In the genomic region with DNA sequence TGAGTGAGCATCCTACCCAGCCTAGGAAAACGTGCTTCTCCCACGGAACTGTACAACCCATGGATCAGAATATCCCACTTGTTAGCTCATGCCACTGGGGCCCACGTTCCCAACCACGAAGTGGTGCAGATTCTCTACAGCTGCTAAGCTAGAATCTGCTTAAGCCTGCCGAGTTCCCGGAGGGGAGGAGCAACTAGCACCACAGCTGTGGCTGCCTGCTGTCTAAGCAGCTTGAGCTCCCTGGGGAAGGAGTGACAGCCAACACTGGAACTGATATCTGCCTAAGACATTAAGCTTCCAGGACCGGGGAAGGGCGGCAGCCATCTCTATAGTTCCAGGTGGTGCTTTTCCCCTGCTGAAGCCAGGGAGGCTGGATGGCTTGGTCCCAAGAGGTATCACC, we compare ENCODE assay signal across 21 cellular contexts.
A peak's percentile ranks its signal among the peaks of the same experiment; 100 is the strongest.
DNase-seq lines count a peak whose midpoint lies in the region; ATAC-seq and TF ChIP-seq lines count a peak whose summit lies in the region.
"Had no signal": no experiment of that assay in that cellular context is flagged by ENCODE, and none has a peak within 500 bp of the region (broad histone marks: within the 10 kb centered on the region; RNA-seq: fewer than 3 reads in every experiment).

No MANE protein-coding gene starts in this region.

- H3K4me2 ChIP-seq in IMR-90 (ENCODE audit: low read depth, low read length), result no peak overlapping the region
- H3K4me2 ChIP-seq: A549; BLaER1 treated with 17β-estradiol and CSF1 and Interleukin-3, amounts not matched to agents 10 nM and 100 nM had no signal

- no peak overlapping the region for H2BK120ac ChIP-seq in IMR-90 (ENCODE audit: low read depth, low read length)

- H3K27me3 Mint-ChIP-seq in glutamatergic neuron (ENCODE audit: unreplicated experiment), result peaks cover 2% of the 10 kb centered on the region
- H3K27me3 Mint-ChIP-seq: T-cell had no signal

- TF ChIP-seq RAD21 in IMR-90 (IDR thresholded peaks at IDR 0.05; ENCODE audit: low read length), result no peak

- peaks cover 5% of the 10 kb centered on the region for H3K36me3 Mint-ChIP-seq in glutamatergic neuron (ENCODE audit: unreplicated experiment)
- H3K36me3 Mint-ChIP-seq: CD8-positive, alpha-beta T cell; T-cell had no signal

- DNase-seq in A673 (ENCODE audit: low spot score) (peak; percentile 83), IMR-90 (no peak), NCI-H82 (lab: John Stamatoyannopoulos, UW) (peak; percentile 96), glutamatergic neuron (peak; percentile 75), NCI-H2107 (lab: John Stamatoyannopoulos, UW) (no peak), NCI-H1436 treated with DMSO at 0.1 percent for 48 hours (lab: John Stamatoyannopoulos, UW) (no peak), OCI-M1 (lab: John Stamatoyannopoulos, UW) (no peak)
- DNase-seq: Calu3; CD8-positive, alpha-beta T cell; DMS79; H7; Kasumi-1; MM.1S; NCI-H1092 treated with DMSO at 0.1 percent for 48 hours; NCI-H2081; NCI-H345; NCI-H526 treated with DMSO at 0.1 percent for 48 hours; T-cell had no signal

- no peak overlapping the region for H3K23ac ChIP-seq in IMR-90 (ENCODE audit: low read depth, low read length)

- no peak overlapping the region for H2BK20ac ChIP-seq in IMR-90 (ENCODE audit: low read depth, low read length)

- no peak for ATAC-seq in IMR-90 (ENCODE audit: low read depth)
- ATAC-seq: A549; CD8-positive, alpha-beta T cell; Panc1; T-cell had no signal

- peak overlapping the region; percentile 83 for H3K27ac Mint-ChIP-seq in glutamatergic neuron (ENCODE audit: unreplicated experiment)
- H3K27ac Mint-ChIP-seq: CD8-positive, alpha-beta T cell; T-cell had no signal

- H2BK5ac ChIP-seq in IMR-90 (ENCODE audit: low read depth, low read length, poor library complexity, severe bottlenecking), result no peak overlapping the region

- no peak overlapping the region for H4K8ac ChIP-seq in IMR-90 (ENCODE audit: low read depth in 2 of 2, low read length in 2 of 2)

- BruUV-seq in A673 (replicated peaks; lab: Mats Ljungman, UMichigan) (no TSS peak), IMR-90 (replicated peaks; lab: Mats Ljungman, UMichigan) (no TSS peak)

- H3K56ac ChIP-seq in IMR-90 (ENCODE audit: extremely low read depth, insufficient read depth, low read length), result no peak overlapping the region

- H2AK5ac ChIP-seq in IMR-90 (ENCODE audit: low read depth, low read length), result no peak overlapping the region

- CTCF ChIA-PET in A673 (lab: Charles Lee) (no interaction called here), IMR-90 (lab: Yijun Ruan, JAX) (no interaction called here)

- 57% methylated on average over 6 of the region's 8 CpGs; no CpG with 5 or more reads in 1 of the 2 experiments for WGBS in IMR-90 (ENCODE audit: extremely low coverage in 2 of 2, insufficient read length in 1 of 2), 2 experiments

- H3K36me3 ChIP-seq in A673 (ENCODE audit: insufficient read depth, low read length, poor library complexity, severe bottlenecking), result no peaks in the 10 kb centered on the region
- H3K36me3 ChIP-seq in IMR-90 (ENCODE audit: control insufficient read depth, insufficient read depth, low read length), result no peaks in the 10 kb centered on the region
- H3K36me3 ChIP-seq: BLaER1 treated with 17β-estradiol and CSF1 and Interleukin-3, amounts not matched to agents 10 nM and 100 nM had no signal

- no peak overlapping the region for H3K9ac ChIP-seq in IMR-90 (ENCODE audit: low read depth, low read length)
- H3K9ac ChIP-seq: BLaER1 treated with 17β-estradiol and CSF1 and Interleukin-3, amounts not matched to agents 10 nM and 100 nM had no signal

- no peak overlapping the region for H3K14ac ChIP-seq in IMR-90 (replicated peaks; ENCODE audit: low read depth, low read length)

- dilution Hi-C loops in IMR-90 (cut with HindIII; ENCODE audit: low sequenced_read_pairs, unreplicated experiment), result no loop called here

- no peak for TF ChIP-seq POLR2A in IMR-90 (IDR thresholded peaks at IDR 0.05; ENCODE audit: low read depth, low read length)

- no peak overlapping the region for H2AFZ ChIP-seq in IMR-90 (replicated peaks; ENCODE audit: low read length, poor library complexity)

- no peaks in the 10 kb centered on the region for H3K79me1 ChIP-seq in IMR-90 (ENCODE audit: low read depth in 1 of 2, low read length in 2 of 2)

- no peak overlapping the region for H3K18ac ChIP-seq in IMR-90 (ENCODE audit: low read depth, low read length)

- H3K4me1 ChIP-seq in A673 (ENCODE audit: insufficient read depth, low read length, poor library complexity, severe bottlenecking) (peaks cover 6% of the 10 kb centered on the region), IMR-90 (ENCODE audit: control insufficient read depth, insufficient read depth, low read length) (no peaks in the 10 kb centered on the region)
- H3K4me1 ChIP-seq: A549; BLaER1 treated with 17β-estradiol and CSF1 and Interleukin-3, amounts not matched to agents 10 nM and 100 nM had no signal

- TF ChIP-seq CTCF in A673 (conservative IDR thresholded peaks at IDR 0.05; ENCODE audit: low read depth, low read length) (no peak), IMR-90 (conservative IDR thresholded peaks at IDR 0.05; ENCODE audit: low read depth, low read length) (no peak), glutamatergic neuron (IDR thresholded peaks at IDR 0.05; ENCODE audit: partially characterized antibody, unreplicated experiment) (no peak)

- H3K4me3 Mint-ChIP-seq in glutamatergic neuron (ENCODE audit: unreplicated experiment), result no peak overlapping the region
- H3K4me3 Mint-ChIP-seq: CD8-positive, alpha-beta T cell; T-cell had no signal

- H3K27me3 ChIP-seq in A673 (replicated peaks; ENCODE audit: insufficient read depth, low read depth, low read length, poor library complexity) (no peaks in the 10 kb centered on the region), IMR-90 (ENCODE audit: control insufficient read depth, insufficient read depth, low read length) (no peaks in the 10 kb centered on the region)
- H3K27me3 ChIP-seq: BLaER1 treated with 17β-estradiol and CSF1 and Interleukin-3, amounts not matched to agents 10 nM and 100 nM had no signal

- no peak overlapping the region for H3K4me3 ChIP-seq in A673 (ENCODE audit: low read depth, low read length, poor library complexity, severe bottlenecking)
- H3K4me3 ChIP-seq in IMR-90 (ENCODE audit: insufficient read depth, low read depth, low read length), result no peak overlapping the region
- H3K4me3 ChIP-seq: A549; BLaER1 treated with 17β-estradiol and CSF1 and Interleukin-3, amounts not matched to agents 10 nM and 100 nM had no signal

- H3K4ac ChIP-seq in IMR-90 (ENCODE audit: low read depth, low read length), result no peak overlapping the region

- intact Hi-C loops in A673 (cut with micrococcal nuclease; ENCODE audit: unreplicated experiment), result no loop called here
- intact Hi-C loops in IMR-90 (cut with micrococcal nuclease), result no loop called here

- no peak overlapping the region for H4K5ac ChIP-seq in IMR-90 (ENCODE audit: low read depth, low read length)

- peaks cover 5% of the 10 kb centered on the region for H3K4me1 Mint-ChIP-seq in glutamatergic neuron (ENCODE audit: low read depth, unreplicated experiment)
- H3K4me1 Mint-ChIP-seq: T-cell had no signal

- in situ Hi-C loops in IMR-90 (cut with MboI; ENCODE audit: low sequenced_read_pairs), result no loop called here

- no peak overlapping the region for H2BK15ac ChIP-seq in IMR-90 (ENCODE audit: low read depth, low read length)

- no peaks in the 10 kb centered on the region for H4K20me1 ChIP-seq in IMR-90 (ENCODE audit: insufficient read depth, low read length)
- H4K20me1 ChIP-seq: BLaER1 treated with 17β-estradiol and CSF1 and Interleukin-3, amounts not matched to agents 10 nM and 100 nM had no signal

- no peaks in the 10 kb centered on the region for H3K9me3 ChIP-seq in A673 (ENCODE audit: low read depth, low read length, poor library complexity, severe bottlenecking)
- no peaks in the 10 kb centered on the region for H3K9me3 ChIP-seq in IMR-90 (ENCODE audit: control insufficient read depth, insufficient read depth, low read length)
- H3K9me3 ChIP-seq: A549 had no signal

- H3K9me1 ChIP-seq in IMR-90 (ENCODE audit: insufficient read depth, low read length), result no peaks in the 10 kb centered on the region

- peaks cover 9% of the 10 kb centered on the region for H3K9me3 Mint-ChIP-seq in glutamatergic neuron (ENCODE audit: unreplicated experiment)

- H4K91ac ChIP-seq in IMR-90 (ENCODE audit: insufficient read depth, low read depth, low read length), result no peak overlapping the region

- H2AK9ac ChIP-seq in IMR-90 (replicated peaks; ENCODE audit: low read depth, low read length, poor library complexity), result peak overlapping the region; percentile 42

- POLR2A ChIA-PET in A673 (lab: Charles Lee; ENCODE audit: low non-redundant PET) (interaction anchor here (0.5 kb wide), 1 partner anchor 22 kb away, joined by 4 read pairs; no protein-coding TSS in a partner anchor), IMR-90 (lab: Charles Lee; ENCODE audit: unreplicated experiment) (no interaction called here)

- H3K27ac ChIP-seq in A673 (ENCODE audit: low read depth, low read length, poor library complexity, severe bottlenecking) (no peak overlapping the region), IMR-90 (ENCODE audit: insufficient read depth, low read length) (no peak overlapping the region)
- H3K27ac ChIP-seq: A549; BLaER1 treated with 17β-estradiol and CSF1 and Interleukin-3, amounts not matched to agents 10 nM and 100 nM had no signal

TF ChIP-seq in IMR-90, 13 proteins besides CTCF, POLR2A, EP300 and RAD21 (continues in another document):
- TF ChIP-seq CEBPB (IDR thresholded peaks at IDR 0.05; ENCODE audit: low read depth, low read length) (no peak), RCOR1 (IDR thresholded peaks at IDR 0.05; ENCODE audit: insufficient replicate concordance, low read length) (no peak), CHD1 (IDR thresholded peaks at IDR 0.05; ENCODE audit: low read depth, low read length) (no peak), NFE2L2 (IDR thresholded peaks at IDR 0.05; ENCODE audit: low read depth, low read length) (no peak), BHLHE40 (IDR thresholded peaks at IDR 0.05; ENCODE audit: low read depth, low read length) (no peak), MAFK (IDR thresholded peaks at IDR 0.05; ENCODE audit: low read depth, low read length) (no peak)
- TF ChIP-seq, protein P1, sequence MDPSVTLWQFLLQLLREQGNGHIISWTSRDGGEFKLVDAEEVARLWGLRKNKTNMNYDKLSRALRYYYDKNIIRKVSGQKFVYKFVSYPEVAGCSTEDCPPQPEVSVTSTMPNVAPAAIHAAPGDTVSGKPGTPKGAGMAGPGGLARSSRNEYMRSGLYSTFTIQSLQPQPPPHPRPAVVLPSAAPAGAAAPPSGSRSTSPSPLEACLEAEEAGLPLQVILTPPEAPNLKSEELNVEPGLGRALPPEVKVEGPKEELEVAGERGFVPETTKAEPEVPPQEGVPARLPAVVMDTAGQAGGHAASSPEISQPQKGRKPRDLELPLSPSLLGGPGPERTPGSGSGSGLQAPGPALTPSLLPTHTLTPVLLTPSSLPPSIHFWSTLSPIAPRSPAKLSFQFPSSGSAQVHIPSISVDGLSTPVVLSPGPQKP (IDR thresholded peaks at IDR 0.05; ENCODE audit: borderline replicate concordance, low read depth, low read length), result no peak

Comparison
In these comparisons a context has a peak if more than half of its experiments do, and no peak if none do; other contexts are left out.
1. DNase-seq: peak in A673 (single experiment), NCI-H82 (single experiment) and glutamatergic neuron (single experiment); none in IMR-90 (single experiment), NCI-H2107 (single experiment), NCI-H1436 treated with DMSO at 0.1 percent for 48 hours (single experiment) and OCI-M1 (single experiment).